1 cellular context compared by ENCODE assay signal in genomic region chr19:35828694-35829301, GRCh38.
TF ChIP-seq lines count a peak whose summit lies in the region.

No MANE protein-coding gene starts in this region.

TF ChIP-seq in HepG2, 621 proteins besides CTCF, POLR2A, EP300 and RAD21 (continued from another document and continues in another):
- TF ChIP-seq HMGXB3 (CRISPR knock-in tag; IDR thresholded peaks at IDR 0.05; ENCODE audit: borderline replicate concordance) (peak; percentile 97), REL (CRISPR knock-in tag; conservative IDR thresholded peaks at IDR 0.05) (peak; percentile 69; the same call in 1 of the 2 replicates), ZNF33B (CRISPR knock-in tag; IDR thresholded peaks at IDR 0.05) (peak; percentile 76; the same call in 1 of the 2 replicates), MIXL1 (CRISPR knock-in tag; IDR thresholded peaks at IDR 0.05) (peak; percentile 95), EED (CRISPR knock-in tag; IDR thresholded peaks at IDR 0.05) (no peak; the same call in 1 of the 2 replicates), ELF3 (CRISPR knock-in tag; IDR thresholded peaks at IDR 0.05) (peak; percentile 90), FIP1L1 (IDR thresholded peaks at IDR 0.05; ENCODE audit: borderline replicate concordance, insufficient read depth, low read depth, low read length) (no peak), ZBTB2 (CRISPR knock-in tag; IDR thresholded peaks at IDR 0.05; ENCODE audit: low read depth) (peak; percentile 64; the same call in 1 of the 2 replicates), TBP (CRISPR knock-in tag; IDR thresholded peaks at IDR 0.05) (no peak), YY1 (IDR thresholded peaks at IDR 0.05; ENCODE audit: insufficient read depth, insufficient replicate concordance, low read depth, low read length) (no peak), HDAC1 (CRISPR knock-in tag; IDR thresholded peaks at IDR 0.05) (peak; percentile 70), ZBTB34 (CRISPR knock-in tag; IDR thresholded peaks at IDR 0.05) (no peak), ATF2 (CRISPR knock-in tag; IDR thresholded peaks at IDR 0.05) (peak; percentile 95), JUN (CRISPR knock-in tag; IDR thresholded peaks at IDR 0.05) (no peak), ZNF773 (CRISPR knock-in tag; IDR thresholded peaks at IDR 0.05; ENCODE audit: borderline replicate concordance) (peak; percentile 73; the same call in 1 of the 2 replicates), NR3C1 (CRISPR knock-in tag; IDR thresholded peaks at IDR 0.05) (0 out of 2 replicates have a peak, but pooled peaks have one; percentile 67), ZNF335 (CRISPR knock-in tag; IDR thresholded peaks at IDR 0.05) (peak; percentile 94), HMGXB4 (CRISPR knock-in tag; IDR thresholded peaks at IDR 0.05; ENCODE audit: borderline replicate concordance in 1 of 2, low read depth in 1 of 2) (0 out of 4 replicates have a peak, but pooled peaks of 1 of the 2 experiments have one; percentile 68), ZBTB26 (CRISPR knock-in tag; IDR thresholded peaks at IDR 0.05; ENCODE audit: borderline replicate concordance) (peak; percentile 95), SKIL (CRISPR knock-in tag; IDR thresholded peaks at IDR 0.05; ENCODE audit: borderline replicate concordance) (0 out of 2 replicates have a peak, but pooled peaks have one; percentile 46), RARG (CRISPR knock-in tag; IDR thresholded peaks at IDR 0.05; ENCODE audit: low read depth) (no peak), HNRNPL (IDR thresholded peaks at IDR 0.05; ENCODE audit: low read depth, low read length) (no peak), REPIN1 (CRISPR knock-in tag; IDR thresholded peaks at IDR 0.05; ENCODE audit: borderline replicate concordance, low read depth) (peak; percentile 84), POLR2AphosphoS5 (IDR thresholded peaks at IDR 0.05; ENCODE audit: low read depth, low read length) (no peak), ZNF232 (CRISPR knock-in tag; IDR thresholded peaks at IDR 0.05; ENCODE audit: borderline replicate concordance) (peak; percentile 97), RARA (CRISPR knock-in tag; IDR thresholded peaks at IDR 0.05) (peak; percentile 80), SPEN (CRISPR knock-in tag; IDR thresholded peaks at IDR 0.05; ENCODE audit: low read depth) (peak; percentile 86; the same call in 1 of the 2 replicates), SP140L (CRISPR knock-in tag; IDR thresholded peaks at IDR 0.05; ENCODE audit: borderline replicate concordance) (peak; percentile 98; the same call in 1 of the 2 replicates), ZNF605 (CRISPR knock-in tag; IDR thresholded peaks at IDR 0.05) (peak; percentile 77; the same call in 1 of the 2 replicates), TAF1 (CRISPR knock-in tag; IDR thresholded peaks at IDR 0.05) (0 out of 2 replicates have a peak, but pooled peaks have one; percentile 30), ZNF530 (CRISPR knock-in tag; IDR thresholded peaks at IDR 0.05; ENCODE audit: low read depth) (no peak; the same call in 1 of the 2 replicates), FUBP1 (CRISPR knock-in tag; IDR thresholded peaks at IDR 0.05; ENCODE audit: borderline replicate concordance) (no peak), SRSF4 (IDR thresholded peaks at IDR 0.05; ENCODE audit: low read depth, low read length, poor library complexity, severe bottlenecking) (no peak), ZNF841 (CRISPR knock-in tag; IDR thresholded peaks at IDR 0.05; ENCODE audit: borderline replicate concordance) (peak; percentile 87; the same call in 1 of the 2 replicates), CEBPB (IDR thresholded peaks at IDR 0.05; ENCODE audit: borderline replicate concordance, low read depth, low read length) (no peak), PHB2 (IDR thresholded peaks at IDR 0.05; ENCODE audit: partially characterized antibody) (no peak), KLF9 (CRISPR knock-in tag; IDR thresholded peaks at IDR 0.05; ENCODE audit: low read depth) (peak; percentile 93; the same call in 1 of the 2 replicates), ZEB1 (IDR thresholded peaks at IDR 0.05; ENCODE audit: insufficient replicate concordance, low read depth) (no peak), CAMTA2 (CRISPR knock-in tag; IDR thresholded peaks at IDR 0.05; ENCODE audit: borderline replicate concordance) (peak; percentile 86; the same call in 1 of the 2 replicates), ZNF484 (CRISPR knock-in tag; IDR thresholded peaks at IDR 0.05; ENCODE audit: borderline replicate concordance, low read depth) (no peak; the same call in 1 of the 2 replicates), CBX2 (IDR thresholded peaks at IDR 0.05; ENCODE audit: low read depth, low read length) (no peak), CBX2 (CRISPR knock-in tag; IDR thresholded peaks at IDR 0.05; ENCODE audit: low read depth) (no peak), MNT (IDR thresholded peaks at IDR 0.05) (peak; percentile 39)
